ENCODE assay signal across 26 cellular contexts in the genomic region with DNA sequence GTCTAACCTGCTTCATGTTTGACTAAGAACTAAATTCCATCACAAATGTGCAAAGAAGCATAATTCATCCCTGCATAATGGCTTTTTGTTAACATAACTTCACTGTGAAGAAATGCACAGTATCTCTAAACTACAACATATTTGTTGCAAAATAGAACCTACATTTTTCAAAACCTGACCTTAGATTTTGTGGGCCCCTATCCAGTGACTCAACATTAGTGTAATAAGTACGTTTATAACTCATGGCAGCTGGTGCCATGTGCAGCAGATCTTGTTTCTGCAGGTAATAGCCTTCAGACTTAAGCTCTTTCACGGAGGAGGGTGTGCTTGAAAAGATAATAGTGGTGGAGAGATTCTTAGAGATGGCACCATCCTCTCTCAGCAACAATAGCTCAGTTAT. TPM values are rescaled to one million over a fixed set of nuclear protein-coding genes. Genes with fewer than 3 reads are reported as not detected.
"Had no signal": no experiment of that assay in that cellular context is flagged by ENCODE, and none has a peak within 500 bp of the region (broad histone marks: within the 10 kb centered on the region; RNA-seq: fewer than 3 reads in every experiment).

No MANE protein-coding gene starts in this region.

- H3K4me1 Mint-ChIP-seq: activated CD4-positive, alpha-beta T cell treated with anti-CD3 and anti-CD28 coated beads, Interleukin-2, amount 10 ng/mL, durations not matched to agents 7 days and 5 days had no signal

- H3K4me2 ChIP-seq: PC-9 had no signal

- H3K27ac Mint-ChIP-seq: activated CD4-positive, alpha-beta memory T cell treated with anti-CD3 and anti-CD28 coated beads for 36 hours; activated CD4-positive, alpha-beta T cell treated with anti-CD3 and anti-CD28 coated beads, Interleukin-2, amount 10 ng/mL, durations not matched to agents 7 days and 5 days; activated naive CD4-positive, alpha-beta T cell treated with anti-CD3 and anti-CD28 coated beads, Interleukin-2, amount 50 U/mL, for 72 hours had no signal

- H3K9me3 Mint-ChIP-seq: activated CD4-positive, alpha-beta memory T cell treated with anti-CD3 and anti-CD28 coated beads for 36 hours; activated CD4-positive, alpha-beta T cell treated with anti-CD3 and anti-CD28 coated beads, Interleukin-2, amount 10 ng/mL, durations not matched to agents 7 days and 5 days; activated naive CD4-positive, alpha-beta T cell treated with anti-CD3 and anti-CD28 coated beads, Interleukin-2, amount 50 U/mL, for 72 hours; activated T-cell treated with anti-CD3 and anti-CD28 coated beads, Interleukin-2, amount 50 U/mL, for 4 hours had no signal

- H3K27me3 Mint-ChIP-seq: activated CD4-positive, alpha-beta memory T cell treated with anti-CD3 and anti-CD28 coated beads for 36 hours; activated CD4-positive, alpha-beta T cell treated with anti-CD3 and anti-CD28 coated beads, Interleukin-2, amount 10 ng/mL, durations not matched to agents 7 days and 5 days had no signal

- H3K27ac ChIP-seq: brain microvascular endothelial cell, PC-9, SK-N-MC, VCaP had no signal

- H3K36me3 ChIP-seq: brain microvascular endothelial cell had no signal

- H3K4me3 ChIP-seq: K562, PC-9, SK-N-MC had no signal

- H3K27me3 ChIP-seq: brain microvascular endothelial cell had no signal

- H3K4me3 Mint-ChIP-seq: activated CD4-positive, alpha-beta memory T cell treated with anti-CD3 and anti-CD28 coated beads for 36 hours; activated CD4-positive, alpha-beta T cell treated with anti-CD3 and anti-CD28 coated beads, Interleukin-2, amount 10 ng/mL, durations not matched to agents 7 days and 5 days; activated T-cell treated with anti-CD3 and anti-CD28 coated beads, Interleukin-2, amount 50 U/mL, for 4 hours had no signal

- ATAC-seq: activated naive CD4-positive, alpha-beta T cell treated with anti-CD3 and anti-CD28 coated beads, Interleukin-2, amount 50 U/mL, for 72 hours; activated T-cell treated with anti-CD3 and anti-CD28 coated beads, Interleukin-2, amount 50 U/mL, for 4 hours; K562 had no signal

- H3K36me3 Mint-ChIP-seq: activated CD4-positive, alpha-beta memory T cell treated with anti-CD3 and anti-CD28 coated beads for 36 hours; activated naive CD4-positive, alpha-beta T cell treated with anti-CD3 and anti-CD28 coated beads, Interleukin-2, amount 50 U/mL, for 72 hours had no signal

- H2AFZ ChIP-seq: PC-9 had no signal

- DNase-seq: activated CD4-positive, alpha-beta memory T cell treated with anti-CD3 and anti-CD28 coated beads for 36 hours; activated CD4-positive, alpha-beta T cell treated with anti-CD3 and anti-CD28 coated beads, Interleukin-2, amount 10 ng/mL, durations not matched to agents 7 days and 5 days; activated CD4-positive, CD25-positive, alpha-beta regulatory T cell; activated CD8-positive, alpha-beta memory T cell treated with anti-CD3 and anti-CD28 coated beads for 24 hours; activated effector memory CD4-positive, alpha-beta T cell treated with anti-CD3 and anti-CD28 coated beads, Interleukin-2, amount 50 U/mL, for 16 hours; activated naive CD4-positive, alpha-beta T cell treated with Interleukin-2 at 50 U/mL for 16 hours; activated T-cell treated with anti-CD3 and anti-CD28 coated beads, Interleukin-2, amount 50 U/mL, for 4 hours; amygdala; brain microvascular endothelial cell; caudate nucleus; Karpas-422; NCI-H1105 treated with DMSO at 0.1 percent for 48 hours; NCI-H1436 treated with DMSO at 0.1 percent for 48 hours; NCI-H187; NCI-H2081; NCI-H2227 treated with DMSO at 0.1 percent for 48 hours; NCI-H69; PC-9; SIG-M5; T-helper 1 cell had no signal

- FAIRE-seq: K562 had no signal

RNA-seq across cellular contexts. Expression of a gene that starts 28.6 kb away (rescaled TPM):
- total RNA-seq: activated CD4-positive, alpha-beta memory T cell treated with anti-CD3 and anti-CD28 coated beads for 36 hours; activated CD4-positive, alpha-beta T cell treated with anti-CD3 and anti-CD28 coated beads, Interleukin-2, amount 10 ng/mL, durations not matched to agents 7 days and 5 days; activated naive CD4-positive, alpha-beta T cell treated with anti-CD3 and anti-CD28 coated beads, Interleukin-2, amount 50 U/mL, for 72 hours; activated T-cell treated with anti-CD3 and anti-CD28 coated beads, Interleukin-2, amount 50 U/mL, for 4 hours; K562; NCI-H460; PC-9; T-helper 2 cell treated with Interferon-gamma antibody and Interleukin-4, amounts not matched to agents 100 ng/mL and 5 ng/mL, for 36 hours had no signal
- polyA plus RNA-seq: K562 had no signal
